Comparison of ENCODE assay signal across 9 cellular contexts in the genomic region with DNA sequence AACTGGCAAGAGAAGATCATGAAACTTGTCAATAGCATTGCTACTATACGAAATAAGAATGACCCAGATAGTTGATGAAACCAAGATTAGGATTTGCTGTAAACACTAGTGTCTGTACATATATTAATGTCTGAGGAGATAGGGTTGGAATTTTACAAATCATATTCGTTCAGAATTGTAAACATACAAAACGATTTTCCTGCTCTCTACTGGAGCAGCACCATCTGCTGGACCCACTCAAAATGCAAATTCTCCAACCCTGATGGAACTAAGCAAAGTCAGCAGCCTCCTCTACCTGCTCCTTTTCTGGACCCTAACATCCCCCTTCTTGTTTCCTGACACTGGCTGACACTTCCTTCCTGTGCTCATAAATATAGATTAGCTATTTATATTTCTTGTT. TPM values are rescaled to one million over a fixed set of nuclear protein-coding genes. Genes with fewer than 3 reads are reported as not detected.
DNase-seq lines count a peak whose midpoint lies in the region; ATAC-seq and TF ChIP-seq lines count a peak whose summit lies in the region.
"Had no signal": no experiment of that assay in that cellular context is flagged by ENCODE, and none has a peak within 500 bp of the region (broad histone marks: within the 10 kb centered on the region; RNA-seq: fewer than 3 reads in every experiment).

No MANE protein-coding gene starts in this region.

- in situ Hi-C loops in mammary epithelial cell (cut with MboI; ENCODE audit: low sequenced_read_pairs in 2 of 2) = no loop called here

- POLR2A ChIA-PET in AG04449 (lab: Yijun Ruan, JAX) = no interaction called here

- DNase-seq in AG04449 (ENCODE audit: low read depth, low spot score) (no peak), mammary epithelial cell (peak; percentile 9), left lung (no peak), NCI-H2029 (lab: John Stamatoyannopoulos, UW) (no peak)
- DNase-seq in stimulated activated CD4-positive, alpha-beta T cell treated with anti-CD3 and anti-CD28 coated beads, Interleukin-4, amount 100 ng/mL, for 24 hours = no peak

- no peak overlapping the region for H3K9ac ChIP-seq in mammary epithelial cell (ENCODE audit: insufficient read depth, low read length)

- intact Hi-C loops in mammary epithelial cell (cut with micrococcal nuclease) (loop anchor here (1.0 kb wide), 2 partner anchors 92 to 98 kb away; no protein-coding TSS in a partner anchor), left lung (cut with DNase I) (no loop called here)

- H3K36me3 ChIP-seq in mammary epithelial cell (ENCODE audit: insufficient read depth, low read length) (no peaks in the 10 kb centered on the region), left lung (no peaks in the 10 kb centered on the region)

- ATAC-seq in left lung (peak; percentile 77), GM18517 (IDR thresholded peaks at IDR 0.05; ENCODE audit: unreplicated experiment) (no peak)

- CTCF ChIA-PET in AG04449 (lab: Yijun Ruan, JAX) = interaction anchor here (0.7 to 1.9 kb wide), 13 partner anchors 9 to 430 kb away, joined by 3 to 10 read pairs (median 4); no protein-coding TSS in a partner anchor
- CTCF ChIA-PET in mammary epithelial cell (lab: Charles Lee; ENCODE audit: low non-redundant PET) = no interaction called here

- H3K4me3 ChIP-seq in AG04449 (ENCODE audit: low read depth, low read length) (no peak overlapping the region), GM12875 (ENCODE audit: low read depth, low read length) (no peak overlapping the region), mammary epithelial cell (replicated peaks in 1 of 3; ENCODE audit: insufficient read depth in 1 of 3, low read depth in 2 of 3, low read length in 3 of 3) (no peak overlapping the region), left lung (no peak overlapping the region)

- no peaks in the 10 kb centered on the region for H4K20me1 ChIP-seq in mammary epithelial cell (ENCODE audit: insufficient read depth, low read length)

- 0% methylated on average over 3 of the region's 3 CpGs for WGBS in mammary epithelial cell (ENCODE audit: low coverage, missing lambda C conversion rate)

- H3K27me3 ChIP-seq in mammary epithelial cell (ENCODE audit: insufficient read depth, low read length) = no peaks in the 10 kb centered on the region
- no peaks in the 10 kb centered on the region for H3K27me3 ChIP-seq in left lung

- no peak overlapping the region for H3K27ac ChIP-seq in mammary epithelial cell (ENCODE audit: insufficient read depth, low read depth, low read length)
- H3K27ac ChIP-seq in left lung = no peak overlapping the region
- H3K27ac ChIP-seq: HL-60 had no signal

- no TSS peak for BruUV-seq in mammary epithelial cell (replicated peaks; lab: Mats Ljungman, UMichigan)

- H3K79me2 ChIP-seq in mammary epithelial cell (ENCODE audit: insufficient read depth, low read length) = no peaks in the 10 kb centered on the region

- no peak overlapping the region for H2AFZ ChIP-seq in mammary epithelial cell (ENCODE audit: low read depth, low read length)

- H3K4me1 ChIP-seq in mammary epithelial cell (ENCODE audit: insufficient read depth, low read length) = no peaks in the 10 kb centered on the region
- H3K4me1 ChIP-seq in left lung = peaks cover 3 to 9% of the 10 kb centered on the region in 2 donors

- H3K4me2 ChIP-seq in mammary epithelial cell (ENCODE audit: insufficient read depth, low read depth, low read length) = no peak overlapping the region

- H3K9me3 ChIP-seq in mammary epithelial cell (replicated peaks; ENCODE audit: insufficient read depth, low read length) (no peaks in the 10 kb centered on the region), left lung (no peaks in the 10 kb centered on the region)

- TF ChIP-seq CTCF in AG04449 (IDR thresholded peaks at IDR 0.05; ENCODE audit: insufficient read depth, low read length, missing control alignments) (peak; percentile 46), GM12875 (IDR thresholded peaks at IDR 0.05; ENCODE audit: borderline replicate concordance, insufficient read depth, low read depth, low read length) (peak; percentile 33; the same call in 1 of the 2 replicates), LNCAP (IDR thresholded peaks at IDR 0.05) (peak; percentile 72), mammary epithelial cell (conservative IDR thresholded peaks at IDR 0.05 in 1 of 2, IDR thresholded peaks at IDR 0.05 in 1 of 2; ENCODE audit: extremely low read depth in 1 of 2, insufficient read depth in 1 of 2, low read depth in 1 of 2, low read length in 2 of 2) (peak; percentile 26 to 70), left lung (IDR thresholded peaks at IDR 0.05) (peak; percentile 31 to 35)

- dilution Hi-C loops in mammary epithelial cell (cut with HindIII; ENCODE audit: low sequenced_read_pairs) = no loop called here

RNA-seq across cellular contexts. Expression of a gene that starts 29.4 kb away (rescaled TPM):
- total RNA-seq in mammary epithelial cell (10 to 100 TPM; 24.9 to 37.3 TPM), left lung (10 to 100 TPM; 47.0 to 54.0 TPM)
- polyA plus RNA-seq in mammary epithelial cell = 12.6 TPM
- polyA minus RNA-seq in mammary epithelial cell = 16.0 TPM
